Comparison of ENCODE assay signal across 11 cellular contexts in genomic region chr3:58308728-58309127, GRCh38. TPM values are rescaled to one million over a fixed set of nuclear protein-coding genes. Genes with fewer than 3 reads are reported as not detected.
A peak's percentile ranks its signal among the peaks of the same experiment; 100 is the strongest.
DNase-seq lines count a peak whose midpoint lies in the region; ATAC-seq and TF ChIP-seq lines count a peak whose summit lies in the region.
"Had no signal": no experiment of that assay in that cellular context is flagged by ENCODE, and none has a peak within 500 bp of the region (broad histone marks: within the 10 kb centered on the region; RNA-seq: fewer than 3 reads in every experiment).

No MANE protein-coding gene starts in this region.

- peaks cover 7% of the 10 kb centered on the region for H3K27me3 Mint-ChIP-seq in activated naive CD4-positive, alpha-beta T cell treated with anti-CD3 and anti-CD28 coated beads, Interleukin-2, amount 10 ng/mL, durations not matched to agents 7 days and 5 days
- no peaks in the 10 kb centered on the region for H3K27me3 Mint-ChIP-seq in T-helper 17 cell

- ATAC-seq in T-helper 17 cell, result no peak
- no peak for ATAC-seq in stimulated activated effector memory CD8-positive, alpha-beta T cell treated with anti-CD3 and anti-CD28 coated beads, Interleukin-12 subunit alpha, Interleukin-12 subunit beta, amount 100 ng/mL, for 72 hours
- no peak for ATAC-seq in GM18870 (IDR thresholded peaks at IDR 0.05; ENCODE audit: unreplicated experiment)
- no peak for ATAC-seq in HG02610 (IDR thresholded peaks at IDR 0.05; ENCODE audit: unreplicated experiment)
- ATAC-seq: left lung had no signal

- no peaks in the 10 kb centered on the region for H3K9me3 Mint-ChIP-seq in activated naive CD4-positive, alpha-beta T cell treated with anti-CD3 and anti-CD28 coated beads, Interleukin-2, amount 10 ng/mL, durations not matched to agents 7 days and 5 days
- no peaks in the 10 kb centered on the region for H3K9me3 Mint-ChIP-seq in stimulated activated effector memory CD8-positive, alpha-beta T cell treated with anti-CD3 and anti-CD28 coated beads, Interleukin-12 subunit alpha, Interleukin-12 subunit beta, amount 100 ng/mL, for 72 hours

- H3K4me3 Mint-ChIP-seq in activated naive CD4-positive, alpha-beta T cell treated with anti-CD3 and anti-CD28 coated beads, Interleukin-2, amount 10 ng/mL, durations not matched to agents 7 days and 5 days, result peak overlapping the region; percentile 18
- peak overlapping the region; percentile 58 for H3K4me3 Mint-ChIP-seq in T-helper 17 cell
- H3K4me3 Mint-ChIP-seq in stimulated activated effector memory CD8-positive, alpha-beta T cell treated with anti-CD3 and anti-CD28 coated beads, Interleukin-12 subunit alpha, Interleukin-12 subunit beta, amount 100 ng/mL, for 72 hours, result no peak overlapping the region

- DNase-seq in activated naive CD4-positive, alpha-beta T cell treated with anti-CD3 and anti-CD28 coated beads, Interleukin-2, amount 10 ng/mL, durations not matched to agents 7 days and 5 days, result no peak
- DNase-seq in activated naive CD4-positive, alpha-beta T cell treated with Interleukin-2 at 50 U/mL for 16 hours, result no peak
- no peak for DNase-seq in T-helper 17 cell
- peak; percentile 29 for DNase-seq in fibroblast of pulmonary artery (ENCODE audit: low read depth)
- DNase-seq in stimulated activated effector memory CD8-positive, alpha-beta T cell treated with anti-CD3 and anti-CD28 coated beads, Interleukin-12 subunit alpha, Interleukin-12 subunit beta, amount 100 ng/mL, for 72 hours (ENCODE audit: low spot score in 2 of 2), result no peak
- DNase-seq in NK-92 treated with Interleukin-12 subunit alpha and Interleukin-12 subunit beta, amount 100 ng/mL, for 24 hours (lab: John Stamatoyannopoulos, UW), result no peak
- DNase-seq: left lung, NCI-H187 treated with DMSO at 0.1 percent for 48 hours, SJCRH30 had no signal

- CTCF ChIA-PET in activated naive CD4-positive, alpha-beta T cell treated with anti-CD3 and anti-CD28 coated beads, Interleukin-2, amount 10 ng/mL, durations not matched to agents 7 days and 5 days (lab: Charles Lee), result interaction anchor here (0.8 to 4.5 kb wide), 11 partner anchors 10 to 321 kb away, joined by 3 to 54 read pairs (median 8); partner anchors contain the start of gene KCTD6

- no peaks in the 10 kb centered on the region for H3K9me3 ChIP-seq in T-helper 17 cell (ENCODE audit: control insufficient read depth, low read length, poor library complexity, severe bottlenecking)
- H3K9me3 ChIP-seq: left lung, SJCRH30 had no signal

- H3K27ac Mint-ChIP-seq in activated naive CD4-positive, alpha-beta T cell treated with anti-CD3 and anti-CD28 coated beads, Interleukin-2, amount 10 ng/mL, durations not matched to agents 7 days and 5 days, result peak overlapping the region; percentile 38
- H3K27ac Mint-ChIP-seq in T-helper 17 cell, result peak overlapping the region; percentile 98
- H3K27ac Mint-ChIP-seq in stimulated activated effector memory CD8-positive, alpha-beta T cell treated with anti-CD3 and anti-CD28 coated beads, Interleukin-12 subunit alpha, Interleukin-12 subunit beta, amount 100 ng/mL, for 72 hours, result peak overlapping the region; percentile 85

- TF ChIP-seq CTCF in fibroblast of pulmonary artery (IDR thresholded peaks at IDR 0.05; ENCODE audit: low read length, missing control alignments), result no peak

- H3K4me1 Mint-ChIP-seq in activated naive CD4-positive, alpha-beta T cell treated with anti-CD3 and anti-CD28 coated beads, Interleukin-2, amount 10 ng/mL, durations not matched to agents 7 days and 5 days, result peaks cover 36% of the 10 kb centered on the region
- peaks cover 26% of the 10 kb centered on the region for H3K4me1 Mint-ChIP-seq in T-helper 17 cell
- H3K4me1 Mint-ChIP-seq in stimulated activated effector memory CD8-positive, alpha-beta T cell treated with anti-CD3 and anti-CD28 coated beads, Interleukin-12 subunit alpha, Interleukin-12 subunit beta, amount 100 ng/mL, for 72 hours, result peaks cover 34% of the 10 kb centered on the region

- peaks cover 30% of the 10 kb centered on the region for H3K36me3 Mint-ChIP-seq in activated naive CD4-positive, alpha-beta T cell treated with anti-CD3 and anti-CD28 coated beads, Interleukin-2, amount 10 ng/mL, durations not matched to agents 7 days and 5 days
- peaks cover 3% of the 10 kb centered on the region for H3K36me3 Mint-ChIP-seq in T-helper 17 cell (ENCODE audit: low read depth)
- H3K36me3 Mint-ChIP-seq in stimulated activated effector memory CD8-positive, alpha-beta T cell treated with anti-CD3 and anti-CD28 coated beads, Interleukin-12 subunit alpha, Interleukin-12 subunit beta, amount 100 ng/mL, for 72 hours, result peaks cover 76% of the 10 kb centered on the region

- no peak overlapping the region for H3K4me3 ChIP-seq in fibroblast of pulmonary artery (replicated peaks; ENCODE audit: low read depth, low read length)
- H3K4me3 ChIP-seq: SJCRH30 had no signal

RNA-seq across cellular contexts. Expression of gene HTD2, which starts 2.4 kb away (rescaled TPM):
- total RNA-seq in T-helper 17 cell, result 1 to 10 TPM; 6.9 to 7.3 TPM

RNA-seq across cellular contexts. Expression of gene RPP14, which starts 2.7 kb away (rescaled TPM):
- 10 to 100 TPM; 16.4 to 19.4 TPM for total RNA-seq in T-helper 17 cell

RNA-seq across cellular contexts. Expression of gene PXK, which starts 24.0 kb away (rescaled TPM):
- total RNA-seq in T-helper 17 cell, result 10 to 100 TPM; 20.1 to 23.1 TPM

Comparison
In these comparisons a context has a peak if more than half of its experiments do, and no peak if none do; other contexts are left out.
1. H3K27ac Mint-ChIP-seq: peak in every context shown above with its lines; median percentile 98 in T-helper 17 cell; 85 in stimulated activated effector memory CD8-positive, alpha-beta T cell treated with anti-CD3 and anti-CD28 coated beads, Interleukin-12 subunit alpha, Interleukin-12 subunit beta, amount 100 ng/mL, for 72 hours; 38 in activated naive CD4-positive, alpha-beta T cell treated with anti-CD3 and anti-CD28 coated beads, Interleukin-2, amount 10 ng/mL, durations not matched to agents 7 days and 5 days.